ENCODE assay signal across 23 cellular contexts in genomic region chr19:30180691-30181090, GRCh38.
"Had no signal": no experiment of that assay in that cellular context is flagged by ENCODE, and none has a peak within 500 bp of the region (broad histone marks: within the 10 kb centered on the region; RNA-seq: fewer than 3 reads in every experiment).

No MANE protein-coding gene starts in this region.

- H3K4me3 ChIP-seq: colonic mucosa, coronary artery, dorsolateral prefrontal cortex, esophagus muscularis mucosa, esophagus squamous epithelium, gastrocnemius medialis, gastroesophageal sphincter, heart left ventricle, heart right ventricle had no signal

- H3K27ac ChIP-seq: colonic mucosa, coronary artery, dorsolateral prefrontal cortex, epithelial cell of prostate, esophagus muscularis mucosa, esophagus squamous epithelium, foreskin keratinocyte, gastrocnemius medialis, gastroesophageal sphincter, heart left ventricle, heart right ventricle had no signal

- H3K36me3 ChIP-seq: colonic mucosa, esophagus muscularis mucosa, esophagus squamous epithelium, gastrocnemius medialis, gastroesophageal sphincter, heart left ventricle, heart right ventricle had no signal

- DNase-seq: colonic mucosa; cortex of kidney; dermis blood vessel endothelial cell; dorsolateral prefrontal cortex; effector CD4-positive, alpha-beta T cell; effector CD8-positive, alpha-beta T cell; effector memory CD4-positive, alpha-beta T cell; effector memory CD8-positive, alpha-beta T cell; endodermal cell; erythroblast; esophagus squamous epithelium; foreskin fibroblast; foreskin keratinocyte; foreskin melanocyte; gastrocnemius medialis; glutamatergic neuron; head of caudate nucleus; heart left ventricle; heart right ventricle had no signal

- H3K27me3 ChIP-seq: colonic mucosa, esophagus muscularis mucosa, esophagus squamous epithelium, foreskin keratinocyte had no signal

- H3K4me1 ChIP-seq: colonic mucosa, esophagus muscularis mucosa, esophagus squamous epithelium, foreskin keratinocyte, gastrocnemius medialis, gastroesophageal sphincter, heart left ventricle, heart right ventricle had no signal

- H3K9me3 ChIP-seq: colonic mucosa had no signal
